ENCODE assay signal across 6 cellular contexts in the genomic region with DNA sequence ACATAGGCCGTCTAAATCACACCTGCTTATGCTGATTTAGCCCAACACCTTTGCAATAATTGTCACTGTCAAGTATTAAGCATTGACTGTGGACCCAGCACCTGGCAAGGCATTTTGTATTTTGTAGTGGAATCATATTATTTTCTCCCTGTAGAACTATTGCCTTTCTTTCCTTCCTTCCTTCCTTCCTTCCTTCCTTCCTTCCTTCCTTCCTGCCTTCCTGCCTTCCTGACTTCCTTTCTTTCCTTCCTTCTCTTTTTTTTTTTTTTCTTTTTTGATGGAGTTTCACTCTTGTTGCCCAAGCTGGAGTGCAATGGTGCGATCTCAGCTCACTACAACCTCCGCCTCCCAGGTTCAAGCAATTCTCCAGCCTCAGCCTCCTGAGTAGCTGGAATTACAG. TPM values are rescaled to one million over a fixed set of nuclear protein-coding genes. Genes with fewer than 3 reads are reported as not detected.
"Had no signal": no experiment of that assay in that cellular context is flagged by ENCODE, and none has a peak within 500 bp of the region (broad histone marks: within the 10 kb centered on the region; RNA-seq: fewer than 3 reads in every experiment).

No MANE protein-coding gene starts in this region.

RNA-seq across cellular contexts. Expression of a gene that starts 13.5 kb away (rescaled TPM):
- total RNA-seq: activated CD4-positive, alpha-beta T cell treated with anti-CD3 and anti-CD28 coated beads, Interleukin-2, amount 10 ng/mL, durations not matched to agents 7 days and 5 days; activated CD8-positive, alpha-beta memory T cell treated with anti-CD3 and anti-CD28 coated beads, Interleukin-2, amount 10 ng/mL, durations not matched to agents 7 days and 5 days; activated CD8-positive, alpha-beta T cell treated with anti-CD3 and anti-CD28 coated beads, Interleukin-2, amount 10 ng/mL, durations not matched to agents 7 days and 5 days; activated naive CD8-positive, alpha-beta T cell treated with anti-CD3 and anti-CD28 coated beads, Interleukin-2, amount 10 ng/mL, durations not matched to agents 7 days and 5 days; T-helper 17 cell; T-helper 2 cell treated with Interferon-gamma antibody and Interleukin-4, amounts not matched to agents 100 ng/mL and 5 ng/mL, for 36 hours had no signal
